ENCODE assay signal across 8 cellular contexts in genomic region chr9:128683340-128684064, GRCh38. TPM values are rescaled to one million over a fixed set of nuclear protein-coding genes. Genes with fewer than 3 reads are reported as not detected.
DNase-seq lines count a peak whose midpoint lies in the region; ATAC-seq and TF ChIP-seq lines count a peak whose summit lies in the region.

No MANE protein-coding gene starts in this region.

- H4K8ac ChIP-seq in H9 (replicated peaks; ENCODE audit: insufficient read length, low read depth, low read length), result no peak overlapping the region

- H2BK120ac ChIP-seq in H9 (ENCODE audit: low read depth, low read length, poor library complexity, severe bottlenecking), result no peak overlapping the region

- peak overlapping the region; percentile 95 to 100 for H3K4me3 Mint-ChIP-seq in H9

- H3K79me1 ChIP-seq in H9 (ENCODE audit: insufficient read depth, low read depth, low read length, poor library complexity, severe bottlenecking), result no peaks in the 10 kb centered on the region

- H3K9me3 ChIP-seq in H9 (ENCODE audit: control insufficient read depth, low read depth, low read length), result no peaks in the 10 kb centered on the region
- no peaks in the 10 kb centered on the region for H3K9me3 ChIP-seq in RWPE2 (ENCODE audit: severe bottlenecking)
- H3K9me3 ChIP-seq in lung (ENCODE audit: control insufficient read depth in 2 of 2, insufficient read depth in 1 of 2, low read length in 1 of 2), result no peaks in the 10 kb centered on the region

- no CpG with 5 or more reads among the region's 21 CpGs for WGBS in H9 (ENCODE audit: extremely low coverage, insufficient read length, low lambda C conversion rate)
- WGBS in lung, 2 donors, result 2 to 4% methylated on average over 21 of the region's 21 CpGs

- H3K14ac ChIP-seq in H9 (ENCODE audit: insufficient read depth, low read length), result peak overlapping the region; percentile 88

- no peak overlapping the region for H3K4ac ChIP-seq in H9 (ENCODE audit: low read depth, low read length)

- peaks cover 19% of the 10 kb centered on the region; the same call in 1 of the 2 replicates for H3K36me3 ChIP-seq in RWPE2 (ENCODE audit: low read depth)
- no peaks in the 10 kb centered on the region for H3K36me3 ChIP-seq in lung (ENCODE audit: control insufficient read depth in 2 of 2, insufficient read depth in 2 of 2, low read length in 2 of 2)

- H2BK20ac ChIP-seq in H9 (ENCODE audit: low read depth, low read length, poor library complexity, severe bottlenecking), result no peak overlapping the region

- H3K23me2 ChIP-seq in H9 (ENCODE audit: insufficient read length, low read depth, low read length, poor library complexity, severe bottlenecking), result peaks cover 13% of the 10 kb centered on the region

- H3K4me3 ChIP-seq in RWPE2 (ENCODE audit: severe bottlenecking) (peak overlapping the region; percentile 48), lung (peak overlapping the region; percentile 73)

- H3K23ac ChIP-seq in H9 (ENCODE audit: insufficient read length, low read depth, low read length), result no peak overlapping the region

- no peak for TF ChIP-seq CTCF in H9 (conservative IDR thresholded peaks at IDR 0.05)
- no peak for TF ChIP-seq CTCF in RWPE2 (IDR thresholded peaks at IDR 0.05; ENCODE audit: poor library complexity, severe bottlenecking)
- TF ChIP-seq CTCF in lung (IDR thresholded peaks at IDR 0.05; ENCODE audit: control extremely low read depth, extremely low read depth), result no peak

- in situ Hi-C loops in Caki2 (cut with HindIII; ENCODE audit: low pct_unique_long_range_greater_than_20kb, low sequenced_read_pairs), result no loop called here

- no peak overlapping the region for H2AK5ac ChIP-seq in H9 (ENCODE audit: insufficient read length, low read length)

- H3K79me2 ChIP-seq in H9 (ENCODE audit: insufficient read depth, low read length), result peaks cover 33% of the 10 kb centered on the region

- no peak overlapping the region for H4K91ac ChIP-seq in H9 (ENCODE audit: insufficient read length, low read depth, low read length)

- H3K27ac ChIP-seq in H9 (ENCODE audit: insufficient read length, low read depth, low read length), result peak overlapping the region; percentile 93
- H3K27ac ChIP-seq in RWPE2 (ENCODE audit: poor library complexity, severe bottlenecking), result peak overlapping the region; percentile 92
- peak overlapping the region; percentile 62 to 96 for H3K27ac ChIP-seq in lung (ENCODE audit: low read depth in 1 of 2, low read length in 1 of 2)
- peak overlapping the region; percentile 33 for H3K27ac ChIP-seq in substantia nigra (ENCODE audit: low read depth, low read length, poor library complexity, severe bottlenecking)

- H4K5ac ChIP-seq in H9 (ENCODE audit: insufficient read length, low read depth, low read length), result peak overlapping the region; percentile 72

- no peaks in the 10 kb centered on the region for H4K20me1 ChIP-seq in H9 (ENCODE audit: control insufficient read depth, insufficient read depth, insufficient read length)

- H3K18ac ChIP-seq in H9 (ENCODE audit: insufficient read length, low read depth, low read length), result peak overlapping the region; percentile 95

- no peak overlapping the region for H2BK12ac ChIP-seq in H9 (ENCODE audit: insufficient read length, low read depth, low read length)

- ATAC-seq in RWPE2 (ENCODE audit: low read depth) (peak; percentile 26; the same call in 2 of the 3 replicates), lung (ENCODE audit: insufficient read depth, low FRiP score) (no peak)

- peaks cover 42 to 44% of the 10 kb centered on the region in 2 experiments for H3K4me1 Mint-ChIP-seq in H9

- H3K9ac ChIP-seq in H9 (ENCODE audit: extremely low read depth, insufficient read length, low read length), result peak overlapping the region; percentile 92

- H3K9me3 Mint-ChIP-seq in H9, result peaks cover 6 to 13% of the 10 kb centered on the region in 2 experiments

- H3K4me2 ChIP-seq in H9 (ENCODE audit: insufficient read depth, insufficient read length, low read length), result peak overlapping the region; percentile 73

- H2BK15ac ChIP-seq in H9 (ENCODE audit: low read depth, low read length), result no peak overlapping the region

- peak; percentile 67 for DNase-seq in Caki2 (ENCODE audit: low read depth)
- DNase-seq in H9, result peak; percentile 97
- peak; percentile 74 for DNase-seq in RWPE2 (ENCODE audit: low spot score)
- DNase-seq in dermis blood vessel endothelial cell, result peak; percentile 52
- peak; percentile 68 for DNase-seq in lung (ENCODE audit: low spot score)
- peak in 8 of 49 donors; percentile 5 to 27 (median 14) for DNase-seq in substantia nigra (lab: John Stamatoyannopoulos, UW)
- no peak for DNase-seq in effector CD8-positive, alpha-beta T cell (lab: John Stamatoyannopoulos, UW)
- no peak for DNase-seq in midbrain (lab: John Stamatoyannopoulos, UW)

- peak overlapping the region; percentile 99 for H3K27ac Mint-ChIP-seq in H9

- H3T11ph ChIP-seq in H9 (ENCODE audit: low read length), result peak overlapping the region; percentile 62

- H3K4me1 ChIP-seq in H9 (ENCODE audit: insufficient read depth, low read length) (peaks cover 4% of the 10 kb centered on the region; the same call in 1 of the 2 replicates), RWPE2 (ENCODE audit: insufficient read depth, poor library complexity, severe bottlenecking) (peaks cover 21% of the 10 kb centered on the region), lung (ENCODE audit: control insufficient read depth in 2 of 2, insufficient read depth in 2 of 2, low read length in 2 of 2) (peaks cover 5 to 26% of the 10 kb centered on the region in 2 donors)

- peaks cover 28 to 40% (median 40%) of the 10 kb centered on the region in 3 experiments for H3K36me3 Mint-ChIP-seq in H9 (ENCODE audit: insufficient read depth in 1 of 3, low read depth in 3 of 3)

- H3K27me3 Mint-ChIP-seq in H9 (ENCODE audit: low read depth), result no peaks in the 10 kb centered on the region

- H2AFZ ChIP-seq in H9 (ENCODE audit: low read length), result no peak overlapping the region

- no peak overlapping the region for H3K56ac ChIP-seq in H9 (ENCODE audit: insufficient read length, low read depth, low read length)

- peak overlapping the region; percentile 9 for H2BK5ac ChIP-seq in H9 (ENCODE audit: insufficient read length, low read length)

- no peaks in the 10 kb centered on the region for H3K27me3 ChIP-seq in H9 (ENCODE audit: insufficient read depth, low read length)
- no peaks in the 10 kb centered on the region for H3K27me3 ChIP-seq in RWPE2 (ENCODE audit: insufficient read depth, poor library complexity, severe bottlenecking)
- no peaks in the 10 kb centered on the region for H3K27me3 ChIP-seq in lung (ENCODE audit: control insufficient read depth, insufficient read depth)

RNA-seq across cellular contexts. Expression of gene SET, which starts 5.5 kb away (rescaled TPM):
- total RNA-seq in Caki2 (2014; rRNA removed; shearing (Covaris generic); ENCODE audit: low replicate concordance), result 476 and 595 TPM in 2 replicates
- total RNA-seq in H9 (2021) (1,148 and 1,158 TPM in 2 replicates), dermis blood vessel endothelial cell (512 and 600 TPM in 2 replicates), lung (100 to 1,000 TPM; 232 to 364 TPM)
- polyA plus RNA-seq in lung, result 100 to 1,000 TPM in 1 of 2 donors, 10 to 100 TPM in 1; 98.0 to 146 TPM

RNA-seq across cellular contexts. Expression of gene PKN3, which starts 18.8 kb away (rescaled TPM):
- 9.3 and 10.9 TPM in 2 replicates for total RNA-seq in Caki2 (2014; rRNA removed; shearing (Covaris generic); ENCODE audit: low replicate concordance)
- total RNA-seq in H9 (2021), result 23.8 and 25.0 TPM in 2 replicates
- 12.9 and 26.9 TPM in 2 replicates for total RNA-seq in dermis blood vessel endothelial cell
- 10 to 100 TPM in 1 of 2 donors, 1 to 10 TPM in 1; 4.1 to 19.3 TPM for total RNA-seq in lung
- 10 to 100 TPM in 1 of 2 donors, 1 to 10 TPM in 1; 8.6 to 13.0 TPM for polyA plus RNA-seq in lung

RNA-seq across cellular contexts. Expression of gene DYNC2I2, which starts 26.9 kb away (rescaled TPM):
- total RNA-seq in Caki2 (2014; rRNA removed; shearing (Covaris generic); ENCODE audit: low replicate concordance), result 188 and 218 TPM in 2 replicates
- 58.6 and 62.2 TPM in 2 replicates for total RNA-seq in H9 (2021)
- total RNA-seq in dermis blood vessel endothelial cell, result 49.7 and 95.8 TPM in 2 replicates
- 10 to 100 TPM; 32.5 to 84.8 TPM for total RNA-seq in lung
- polyA plus RNA-seq in lung, result 10 to 100 TPM; 47.2 to 84.7 TPM

RNA-seq across cellular contexts. Expression of gene ZDHHC12, which starts 40.4 kb away (rescaled TPM):
- 57.7 and 81.5 TPM in 2 replicates for total RNA-seq in Caki2 (2014; rRNA removed; shearing (Covaris generic); ENCODE audit: low replicate concordance)
- total RNA-seq in H9 (2021), result 42.8 and 45.8 TPM in 2 replicates
- total RNA-seq in dermis blood vessel endothelial cell, result 41.0 and 104 TPM in 2 replicates
- total RNA-seq in lung, result 10 to 100 TPM; 22.6 to 49.5 TPM
- 100 to 1,000 TPM in 1 of 2 donors, 10 to 100 TPM in 1; 77.4 to 103 TPM for polyA plus RNA-seq in lung

Comparison
In these comparisons a context has a peak if more than half of its experiments do, and no peak if none do; other contexts are left out.
1. DNase-seq: peak in Caki2 (single experiment), H9 (single experiment), RWPE2 (single experiment), dermis blood vessel endothelial cell (single experiment) and lung (single experiment); none in effector CD8-positive, alpha-beta T cell (single experiment) and midbrain (single experiment).
2. H3K27ac ChIP-seq: peak in every context shown above with its lines; median percentile 93 in H9; 92 in RWPE2; 79 in lung; 33 in substantia nigra.